In the genomic region with DNA sequence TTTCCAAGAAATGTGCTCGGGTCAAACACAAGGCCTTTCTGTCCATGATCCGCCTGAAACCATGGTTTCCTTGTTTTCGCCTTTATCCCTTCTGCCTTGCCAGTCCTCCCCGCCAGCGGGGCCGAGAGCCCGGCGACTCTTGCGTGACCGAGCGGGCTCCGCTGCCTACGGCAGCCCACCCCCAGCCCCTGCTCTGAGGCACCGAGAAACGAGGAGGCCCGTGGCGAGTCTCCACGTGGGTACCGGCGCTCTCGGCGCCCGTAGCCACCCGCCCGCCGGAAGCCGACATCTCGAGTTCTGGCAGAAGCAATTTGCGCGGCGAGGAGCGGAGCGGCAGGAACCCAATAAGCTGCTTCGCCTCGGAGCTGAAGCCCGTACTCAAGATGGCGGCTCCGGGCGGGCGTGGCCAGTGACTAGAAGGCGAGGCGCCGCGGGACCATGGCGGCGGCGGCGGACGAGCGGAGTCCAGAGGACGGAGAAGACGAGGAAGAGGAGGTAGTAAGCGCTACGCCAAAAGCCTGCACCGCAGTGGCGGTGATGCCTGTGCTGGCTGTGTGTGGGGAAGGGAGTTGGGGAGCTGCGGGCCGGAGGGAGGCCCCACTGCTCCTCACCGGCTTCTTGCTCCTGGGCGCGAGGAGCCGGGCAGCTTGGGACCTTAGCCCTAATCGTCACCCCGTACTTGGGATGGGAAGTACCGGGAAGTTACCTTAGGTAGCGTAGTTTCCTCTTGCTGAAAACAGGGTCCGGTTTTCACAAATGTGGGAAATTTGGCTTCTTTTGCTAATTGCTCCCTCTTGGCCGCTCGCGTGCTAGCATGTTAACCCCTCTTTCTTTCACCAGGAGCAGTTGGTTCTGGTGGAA, we compare ENCODE assay signal across 1 cellular context.
TF ChIP-seq lines count a peak whose summit lies in the region.

A gene with protein sequence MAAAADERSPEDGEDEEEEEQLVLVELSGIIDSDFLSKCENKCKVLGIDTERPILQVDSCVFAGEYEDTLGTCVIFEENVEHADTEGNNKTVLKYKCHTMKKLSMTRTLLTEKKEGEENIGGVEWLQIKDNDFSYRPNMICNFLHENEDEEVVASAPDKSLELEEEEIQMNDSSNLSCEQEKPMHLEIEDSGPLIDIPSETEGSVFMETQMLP (plus strand): TSS at position 375 of the 861 bp plus-strand sequence. CDS start 64 bp downstream, at position 439.

TF ChIP-seq in HepG2, 621 proteins besides CTCF, POLR2A, EP300 and RAD21 (continued from another document and continues in another):
- TF ChIP-seq IRX3 (CRISPR knock-in tag; IDR thresholded peaks at IDR 0.05; ENCODE audit: borderline replicate concordance, low read depth) (peak; percentile 92), ZSCAN25 (CRISPR knock-in tag; IDR thresholded peaks at IDR 0.05) (no peak), ARHGAP35 (CRISPR knock-in tag; IDR thresholded peaks at IDR 0.05; ENCODE audit: borderline replicate concordance) (peak; percentile 91), STAT5B (CRISPR knock-in tag; IDR thresholded peaks at IDR 0.05) (peak; percentile 58), ZNF761 (CRISPR knock-in tag; conservative IDR thresholded peaks at IDR 0.05) (peak; percentile 93; the same call in 1 of the 2 replicates), FOSL2 (CRISPR knock-in tag; IDR thresholded peaks at IDR 0.05) (peak; percentile 22; the same call in 1 of the 2 replicates), RXRB (CRISPR knock-in tag; IDR thresholded peaks at IDR 0.05; ENCODE audit: borderline replicate concordance) (peak; percentile 60; the same call in 1 of the 2 replicates), ZFP37 (CRISPR knock-in tag; IDR thresholded peaks at IDR 0.05; ENCODE audit: borderline replicate concordance) (no peak), EEA1 (CRISPR knock-in tag; IDR thresholded peaks at IDR 0.05; ENCODE audit: borderline replicate concordance) (no peak; the same call in 1 of the 2 replicates), NFATC3 (CRISPR knock-in tag; IDR thresholded peaks at IDR 0.05) (0 out of 2 replicates have a peak, but pooled peaks have one; percentile 58), ZNF724P (CRISPR knock-in tag; IDR thresholded peaks at IDR 0.05; ENCODE audit: borderline replicate concordance) (peak; percentile 95), DMAP1 (CRISPR knock-in tag; IDR thresholded peaks at IDR 0.05) (peak; percentile 98), ETV5 (CRISPR knock-in tag; IDR thresholded peaks at IDR 0.05; ENCODE audit: borderline replicate concordance) (peak; percentile 91), SYNCRIP (IDR thresholded peaks at IDR 0.05; ENCODE audit: insufficient read depth, low read depth, low read length) (no peak), ZSCAN31 (CRISPR knock-in tag; IDR thresholded peaks at IDR 0.05; ENCODE audit: low read depth) (peak; percentile 99), BORCS8-MEF2B (CRISPR knock-in tag; IDR thresholded peaks at IDR 0.05) (peak; percentile 95), ZNF790 (CRISPR knock-in tag; IDR thresholded peaks at IDR 0.05; ENCODE audit: borderline replicate concordance) (peak; percentile 85; the same call in 1 of the 2 replicates), U2AF2 (IDR thresholded peaks at IDR 0.05; ENCODE audit: low read depth, low read length) (no peak), KMT2B (CRISPR knock-in tag; IDR thresholded peaks at IDR 0.05) (peak; percentile 92), ZIK1 (CRISPR knock-in tag; IDR thresholded peaks at IDR 0.05; ENCODE audit: borderline replicate concordance, low read depth) (peak; percentile 54; the same call in 1 of the 2 replicates), ZNF569 (CRISPR knock-in tag; IDR thresholded peaks at IDR 0.05; ENCODE audit: borderline replicate concordance) (peak; percentile 53; the same call in 1 of the 2 replicates), ZNF83 (CRISPR knock-in tag; IDR thresholded peaks at IDR 0.05; ENCODE audit: borderline replicate concordance) (no peak; the same call in 1 of the 2 replicates), ZMYM4 (CRISPR knock-in tag; IDR thresholded peaks at IDR 0.05) (peak; percentile 87), ZNF44 (CRISPR knock-in tag; IDR thresholded peaks at IDR 0.05) (no peak; the same call in 1 of the 2 replicates), ZNF549 (CRISPR knock-in tag; IDR thresholded peaks at IDR 0.05) (0 out of 2 replicates have a peak, but pooled peaks have one; percentile 27), AHR (CRISPR knock-in tag; IDR thresholded peaks at IDR 0.05) (no peak; the same call in 1 of the 2 replicates), ZNF350 (CRISPR knock-in tag; IDR thresholded peaks at IDR 0.05; ENCODE audit: borderline replicate concordance, low read depth) (peak; percentile 93), RFX3 (CRISPR knock-in tag; IDR thresholded peaks at IDR 0.05) (no peak), RAD51 (IDR thresholded peaks at IDR 0.05; ENCODE audit: borderline replicate concordance) (no peak)
- TF ChIP-seq, protein P1, sequence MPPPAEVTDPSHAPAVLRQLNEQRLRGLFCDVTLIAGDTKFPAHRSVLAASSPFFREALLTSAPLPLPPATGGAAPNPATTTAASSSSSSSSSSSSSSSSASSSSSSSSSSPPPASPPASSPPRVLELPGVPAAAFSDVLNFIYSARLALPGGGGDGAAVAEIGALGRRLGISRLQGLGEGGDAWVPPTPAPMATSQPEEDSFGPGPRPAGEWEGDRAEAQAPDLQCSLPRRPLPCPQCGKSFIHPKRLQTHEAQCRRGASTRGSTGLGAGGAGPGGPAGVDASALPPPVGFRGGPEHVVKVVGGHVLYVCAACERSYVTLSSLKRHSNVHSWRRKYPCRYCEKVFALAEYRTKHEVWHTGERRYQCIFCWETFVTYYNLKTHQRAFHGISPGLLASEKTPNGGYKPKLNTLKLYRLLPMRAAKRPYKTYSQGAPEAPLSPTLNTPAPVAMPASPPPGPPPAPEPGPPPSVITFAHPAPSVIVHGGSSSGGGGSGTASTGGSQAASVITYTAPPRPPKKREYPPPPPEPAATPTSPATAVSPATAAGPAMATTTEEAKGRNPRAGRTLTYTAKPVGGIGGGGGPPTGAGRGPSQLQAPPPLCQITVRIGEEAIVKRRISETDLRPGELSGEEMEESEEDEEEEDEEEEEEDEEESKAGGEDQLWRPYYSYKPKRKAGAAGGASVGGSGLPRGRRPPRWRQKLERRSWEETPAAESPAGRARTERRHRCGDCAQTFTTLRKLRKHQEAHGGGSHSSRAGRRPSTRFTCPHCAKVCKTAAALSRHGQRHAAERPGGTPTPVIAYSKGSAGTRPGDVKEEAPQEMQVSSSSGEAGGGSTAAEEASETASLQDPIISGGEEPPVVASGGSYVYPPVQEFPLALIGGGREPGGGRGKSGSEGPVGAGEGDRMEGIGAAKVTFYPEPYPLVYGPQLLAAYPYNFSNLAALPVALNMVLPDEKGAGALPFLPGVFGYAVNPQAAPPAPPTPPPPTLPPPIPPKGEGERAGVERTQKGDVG (CRISPR knock-in tag; IDR thresholded peaks at IDR 0.05; ENCODE audit: borderline replicate concordance) = no peak; the same call in 1 of the 2 replicates
- TF ChIP-seq, protein P2, sequence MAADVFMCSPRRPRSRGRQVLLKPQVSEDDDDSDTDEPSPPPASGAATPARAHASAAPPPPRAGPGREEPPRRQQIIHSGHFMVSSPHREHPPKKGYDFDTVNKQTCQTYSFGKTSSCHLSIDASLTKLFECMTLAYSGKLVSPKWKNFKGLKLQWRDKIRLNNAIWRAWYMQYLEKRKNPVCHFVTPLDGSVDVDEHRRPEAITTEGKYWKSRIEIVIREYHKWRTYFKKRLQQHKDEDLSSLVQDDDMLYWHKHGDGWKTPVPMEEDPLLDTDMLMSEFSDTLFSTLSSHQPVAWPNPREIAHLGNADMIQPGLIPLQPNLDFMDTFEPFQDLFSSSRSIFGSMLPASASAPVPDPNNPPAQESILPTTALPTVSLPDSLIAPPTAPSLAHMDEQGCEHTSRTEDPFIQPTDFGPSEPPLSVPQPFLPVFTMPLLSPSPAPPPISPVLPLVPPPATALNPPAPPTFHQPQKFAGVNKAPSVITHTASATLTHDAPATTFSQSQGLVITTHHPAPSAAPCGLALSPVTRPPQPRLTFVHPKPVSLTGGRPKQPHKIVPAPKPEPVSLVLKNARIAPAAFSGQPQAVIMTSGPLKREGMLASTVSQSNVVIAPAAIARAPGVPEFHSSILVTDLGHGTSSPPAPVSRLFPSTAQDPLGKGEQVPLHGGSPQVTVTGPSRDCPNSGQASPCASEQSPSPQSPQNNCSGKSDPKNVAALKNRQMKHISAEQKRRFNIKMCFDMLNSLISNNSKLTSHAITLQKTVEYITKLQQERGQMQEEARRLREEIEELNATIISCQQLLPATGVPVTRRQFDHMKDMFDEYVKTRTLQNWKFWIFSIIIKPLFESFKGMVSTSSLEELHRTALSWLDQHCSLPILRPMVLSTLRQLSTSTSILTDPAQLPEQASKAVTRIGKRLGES (CRISPR knock-in tag; IDR thresholded peaks at IDR 0.05; ENCODE audit: borderline replicate concordance) = no peak
- TF ChIP-seq, protein P3, sequence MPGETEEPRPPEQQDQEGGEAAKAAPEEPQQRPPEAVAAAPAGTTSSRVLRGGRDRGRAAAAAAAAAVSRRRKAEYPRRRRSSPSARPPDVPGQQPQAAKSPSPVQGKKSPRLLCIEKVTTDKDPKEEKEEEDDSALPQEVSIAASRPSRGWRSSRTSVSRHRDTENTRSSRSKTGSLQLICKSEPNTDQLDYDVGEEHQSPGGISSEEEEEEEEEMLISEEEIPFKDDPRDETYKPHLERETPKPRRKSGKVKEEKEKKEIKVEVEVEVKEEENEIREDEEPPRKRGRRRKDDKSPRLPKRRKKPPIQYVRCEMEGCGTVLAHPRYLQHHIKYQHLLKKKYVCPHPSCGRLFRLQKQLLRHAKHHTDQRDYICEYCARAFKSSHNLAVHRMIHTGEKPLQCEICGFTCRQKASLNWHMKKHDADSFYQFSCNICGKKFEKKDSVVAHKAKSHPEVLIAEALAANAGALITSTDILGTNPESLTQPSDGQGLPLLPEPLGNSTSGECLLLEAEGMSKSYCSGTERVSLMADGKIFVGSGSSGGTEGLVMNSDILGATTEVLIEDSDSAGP (CRISPR knock-in tag; IDR thresholded peaks at IDR 0.05; ENCODE audit: borderline replicate concordance) = peak; percentile 93
- TF ChIP-seq, protein P4, sequence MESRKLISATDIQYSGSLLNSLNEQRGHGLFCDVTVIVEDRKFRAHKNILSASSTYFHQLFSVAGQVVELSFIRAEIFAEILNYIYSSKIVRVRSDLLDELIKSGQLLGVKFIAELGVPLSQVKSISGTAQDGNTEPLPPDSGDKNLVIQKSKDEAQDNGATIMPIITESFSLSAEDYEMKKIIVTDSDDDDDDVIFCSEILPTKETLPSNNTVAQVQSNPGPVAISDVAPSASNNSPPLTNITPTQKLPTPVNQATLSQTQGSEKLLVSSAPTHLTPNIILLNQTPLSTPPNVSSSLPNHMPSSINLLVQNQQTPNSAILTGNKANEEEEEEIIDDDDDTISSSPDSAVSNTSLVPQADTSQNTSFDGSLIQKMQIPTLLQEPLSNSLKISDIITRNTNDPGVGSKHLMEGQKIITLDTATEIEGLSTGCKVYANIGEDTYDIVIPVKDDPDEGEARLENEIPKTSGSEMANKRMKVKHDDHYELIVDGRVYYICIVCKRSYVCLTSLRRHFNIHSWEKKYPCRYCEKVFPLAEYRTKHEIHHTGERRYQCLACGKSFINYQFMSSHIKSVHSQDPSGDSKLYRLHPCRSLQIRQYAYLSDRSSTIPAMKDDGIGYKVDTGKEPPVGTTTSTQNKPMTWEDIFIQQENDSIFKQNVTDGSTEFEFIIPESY (CRISPR knock-in tag; IDR thresholded peaks at IDR 0.05) = peak; percentile 48; the same call in 1 of the 2 replicates
- TF ChIP-seq, protein P5, sequence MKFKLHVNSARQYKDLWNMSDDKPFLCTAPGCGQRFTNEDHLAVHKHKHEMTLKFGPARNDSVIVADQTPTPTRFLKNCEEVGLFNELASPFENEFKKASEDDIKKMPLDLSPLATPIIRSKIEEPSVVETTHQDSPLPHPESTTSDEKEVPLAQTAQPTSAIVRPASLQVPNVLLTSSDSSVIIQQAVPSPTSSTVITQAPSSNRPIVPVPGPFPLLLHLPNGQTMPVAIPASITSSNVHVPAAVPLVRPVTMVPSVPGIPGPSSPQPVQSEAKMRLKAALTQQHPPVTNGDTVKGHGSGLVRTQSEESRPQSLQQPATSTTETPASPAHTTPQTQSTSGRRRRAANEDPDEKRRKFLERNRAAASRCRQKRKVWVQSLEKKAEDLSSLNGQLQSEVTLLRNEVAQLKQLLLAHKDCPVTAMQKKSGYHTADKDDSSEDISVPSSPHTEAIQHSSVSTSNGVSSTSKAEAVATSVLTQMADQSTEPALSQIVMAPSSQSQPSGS (CRISPR knock-in tag; IDR thresholded peaks at IDR 0.05) = peak; percentile 62
- TF ChIP-seq, protein P6, sequence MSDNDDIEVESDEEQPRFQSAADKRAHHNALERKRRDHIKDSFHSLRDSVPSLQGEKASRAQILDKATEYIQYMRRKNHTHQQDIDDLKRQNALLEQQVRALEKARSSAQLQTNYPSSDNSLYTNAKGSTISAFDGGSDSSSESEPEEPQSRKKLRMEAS (IDR thresholded peaks at IDR 0.05) = peak; percentile 98
- TF ChIP-seq, protein P7, sequence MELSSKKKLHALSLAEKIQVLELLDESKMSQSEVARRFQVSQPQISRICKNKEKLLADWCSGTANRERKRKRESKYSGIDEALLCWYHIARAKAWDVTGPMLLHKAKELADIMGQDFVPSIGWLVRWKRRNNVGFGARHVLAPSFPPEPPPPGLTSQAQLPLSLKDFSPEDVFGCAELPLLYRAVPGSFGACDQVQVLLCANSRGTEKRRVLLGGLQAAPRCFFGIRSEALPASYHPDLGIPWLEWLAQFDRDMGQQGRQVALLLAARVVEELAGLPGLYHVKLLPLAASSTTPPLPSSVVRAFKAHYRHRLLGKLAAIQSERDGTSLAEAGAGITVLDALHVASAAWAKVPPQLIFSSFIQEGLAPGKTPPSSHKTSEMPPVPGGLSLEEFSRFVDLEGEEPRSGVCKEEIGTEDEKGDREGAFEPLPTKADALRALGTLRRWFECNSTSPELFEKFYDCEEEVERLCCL (CRISPR knock-in tag; IDR thresholded peaks at IDR 0.05; ENCODE audit: borderline replicate concordance) = no peak
- TF ChIP-seq, protein P8, sequence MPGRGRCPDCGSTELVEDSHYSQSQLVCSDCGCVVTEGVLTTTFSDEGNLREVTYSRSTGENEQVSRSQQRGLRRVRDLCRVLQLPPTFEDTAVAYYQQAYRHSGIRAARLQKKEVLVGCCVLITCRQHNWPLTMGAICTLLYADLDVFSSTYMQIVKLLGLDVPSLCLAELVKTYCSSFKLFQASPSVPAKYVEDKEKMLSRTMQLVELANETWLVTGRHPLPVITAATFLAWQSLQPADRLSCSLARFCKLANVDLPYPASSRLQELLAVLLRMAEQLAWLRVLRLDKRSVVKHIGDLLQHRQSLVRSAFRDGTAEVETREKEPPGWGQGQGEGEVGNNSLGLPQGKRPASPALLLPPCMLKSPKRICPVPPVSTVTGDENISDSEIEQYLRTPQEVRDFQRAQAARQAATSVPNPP (CRISPR knock-in tag; IDR thresholded peaks at IDR 0.05) = peak; percentile 97
- TF ChIP-seq, protein P9, sequence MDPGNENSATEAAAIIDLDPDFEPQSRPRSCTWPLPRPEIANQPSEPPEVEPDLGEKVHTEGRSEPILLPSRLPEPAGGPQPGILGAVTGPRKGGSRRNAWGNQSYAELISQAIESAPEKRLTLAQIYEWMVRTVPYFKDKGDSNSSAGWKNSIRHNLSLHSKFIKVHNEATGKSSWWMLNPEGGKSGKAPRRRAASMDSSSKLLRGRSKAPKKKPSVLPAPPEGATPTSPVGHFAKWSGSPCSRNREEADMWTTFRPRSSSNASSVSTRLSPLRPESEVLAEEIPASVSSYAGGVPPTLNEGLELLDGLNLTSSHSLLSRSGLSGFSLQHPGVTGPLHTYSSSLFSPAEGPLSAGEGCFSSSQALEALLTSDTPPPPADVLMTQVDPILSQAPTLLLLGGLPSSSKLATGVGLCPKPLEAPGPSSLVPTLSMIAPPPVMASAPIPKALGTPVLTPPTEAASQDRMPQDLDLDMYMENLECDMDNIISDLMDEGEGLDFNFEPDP (CRISPR knock-in tag; conservative IDR thresholded peaks at IDR 0.05) = 0 out of 2 replicates have a peak, but pooled peaks have one; percentile 14
- TF ChIP-seq, protein P10, sequence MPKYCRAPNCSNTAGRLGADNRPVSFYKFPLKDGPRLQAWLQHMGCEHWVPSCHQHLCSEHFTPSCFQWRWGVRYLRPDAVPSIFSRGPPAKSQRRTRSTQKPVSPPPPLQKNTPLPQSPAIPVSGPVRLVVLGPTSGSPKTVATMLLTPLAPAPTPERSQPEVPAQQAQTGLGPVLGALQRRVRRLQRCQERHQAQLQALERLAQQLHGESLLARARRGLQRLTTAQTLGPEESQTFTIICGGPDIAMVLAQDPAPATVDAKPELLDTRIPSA (CRISPR knock-in tag; IDR thresholded peaks at IDR 0.05; ENCODE audit: borderline replicate concordance) = no peak
